ENCODE assay signal across 25 cellular contexts in the genomic region with DNA sequence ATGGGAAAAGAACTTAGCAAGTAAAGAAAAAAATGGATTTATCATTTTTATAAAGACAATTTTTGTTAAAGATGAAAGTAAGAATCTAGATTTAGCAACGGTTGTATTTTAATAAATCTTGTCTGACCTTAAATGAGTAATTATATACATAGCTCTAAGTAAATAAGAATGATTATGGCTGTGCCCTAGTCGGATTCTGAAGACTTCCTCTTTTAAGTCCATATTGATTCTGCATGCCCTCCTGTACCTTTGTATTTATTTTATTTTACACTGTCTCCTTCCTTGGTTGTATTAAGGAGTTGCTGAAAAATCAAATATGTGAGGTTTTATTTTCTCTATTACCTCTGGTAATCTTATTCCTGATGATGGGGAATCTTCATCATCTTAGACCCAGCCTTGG. TPM values are rescaled to one million over a fixed set of nuclear protein-coding genes. Genes with fewer than 3 reads are reported as not detected.
DNase-seq lines count a peak whose midpoint lies in the region; ATAC-seq, FAIRE-seq and TF ChIP-seq lines count a peak whose summit lies in the region.
"Had no signal": no experiment of that assay in that cellular context is flagged by ENCODE, and none has a peak within 500 bp of the region (broad histone marks: within the 10 kb centered on the region; RNA-seq: fewer than 3 reads in every experiment).

No MANE protein-coding gene starts in this region.

- H3K4me3 Mint-ChIP-seq in activated T-cell treated with anti-CD3 and anti-CD28 coated beads, Interleukin-2, amount 50 U/mL, for 72 hours, result no peak overlapping the region
- H3K4me3 Mint-ChIP-seq in GM23338, result no peak overlapping the region
- H3K4me3 Mint-ChIP-seq in activated T-helper 17 cell treated with anti-CD3 and anti-CD28 coated beads, Interleukin-2, amount 50 U/mL, for 72 hours, result no peak overlapping the region
- H3K4me3 Mint-ChIP-seq in neural crest cell, result peak overlapping the region; percentile 53
- H3K4me3 Mint-ChIP-seq: HFFc6 had no signal

- H3K9me2 ChIP-seq in GM23338 (ENCODE audit: insufficient read depth), result no peaks in the 10 kb centered on the region

- no peaks in the 10 kb centered on the region for H3K9me3 Mint-ChIP-seq in activated T-cell treated with anti-CD3 and anti-CD28 coated beads, Interleukin-2, amount 50 U/mL, for 72 hours
- H3K9me3 Mint-ChIP-seq in GM23338 (no peaks in the 10 kb centered on the region), neural crest cell (no peaks in the 10 kb centered on the region)
- no peaks in the 10 kb centered on the region for H3K9me3 Mint-ChIP-seq in activated T-helper 17 cell treated with anti-CD3 and anti-CD28 coated beads, Interleukin-2, amount 50 U/mL, for 72 hours
- H3K9me3 Mint-ChIP-seq: HFFc6 had no signal

- 0 out of 2 replicates have a peak, but pooled peaks cover under 1% of the 10 kb centered on the region for H3F3A ChIP-seq in GM23338 (replicated peaks; ENCODE audit: low read depth)

- DNase-seq in activated T-cell treated with anti-CD3 and anti-CD28 coated beads, Interleukin-2, amount 50 U/mL, for 72 hours, result no peak
- DNase-seq in activated T-cell treated with anti-CD3 and anti-CD28 coated beads for 4 hours (no peak), GM23338 (ENCODE audit: low spot score) (no peak), neural crest cell (ENCODE audit: low read depth, low spot score) (no peak), GM19239 (ENCODE audit: insufficient read length, low spot score) (no peak), T-helper 2 cell (no peak)
- DNase-seq: Caco-2, DMS 273 treated with DMSO at 0.1 percent for 48 hours, DMS79 treated with DMSO at 0.1 percent for 48 hours, H7, HFFc6, KG1, NCI-H1105, NCI-H146, NCI-H2029, NCI-H2227 treated with DMSO at 0.1 percent for 48 hours, NCI-H510A, NCI-H748 treated with DMSO at 0.1 percent for 48 hours had no signal

- H3K27me3 Mint-ChIP-seq in activated T-cell treated with anti-CD3 and anti-CD28 coated beads, Interleukin-2, amount 50 U/mL, for 72 hours (ENCODE audit: low read depth), result no peaks in the 10 kb centered on the region
- H3K27me3 Mint-ChIP-seq in GM23338 (ENCODE audit: insufficient read depth, low read depth, poor library complexity), result peaks cover 1% of the 10 kb centered on the region
- H3K27me3 Mint-ChIP-seq in activated T-helper 17 cell treated with anti-CD3 and anti-CD28 coated beads, Interleukin-2, amount 50 U/mL, for 72 hours, result no peaks in the 10 kb centered on the region
- no peaks in the 10 kb centered on the region for H3K27me3 Mint-ChIP-seq in neural crest cell (ENCODE audit: low read depth)

- H3K4me2 ChIP-seq in GM23338, result no peak overlapping the region

- no peak overlapping the region for H2AFZ ChIP-seq in GM23338

- TF ChIP-seq CTCF in GM23338 (conservative IDR thresholded peaks at IDR 0.05; ENCODE audit: low read depth in 2 of 2) (no peak), neural crest cell (conservative IDR thresholded peaks at IDR 0.05) (no peak)

- peaks cover 88% of the 10 kb centered on the region for H3K79me2 ChIP-seq in GM23338 (replicated peaks; ENCODE audit: insufficient read depth)

- H3K27me3 ChIP-seq in GM23338 (ENCODE audit: insufficient read depth), result no peaks in the 10 kb centered on the region
- H3K27me3 ChIP-seq: SJSA1 had no signal

- H3K4me3 ChIP-seq in GM23338, result no peak overlapping the region
- H3K4me3 ChIP-seq: GM12878, SJSA1 had no signal

- peak overlapping the region; percentile 79 for H3K27ac Mint-ChIP-seq in activated T-cell treated with anti-CD3 and anti-CD28 coated beads, Interleukin-2, amount 50 U/mL, for 72 hours
- no peak overlapping the region for H3K27ac Mint-ChIP-seq in GM23338
- H3K27ac Mint-ChIP-seq in activated T-helper 17 cell treated with anti-CD3 and anti-CD28 coated beads, Interleukin-2, amount 50 U/mL, for 72 hours, result peak overlapping the region; percentile 47
- no peak overlapping the region for H3K27ac Mint-ChIP-seq in neural crest cell (ENCODE audit: unreplicated experiment)
- H3K27ac Mint-ChIP-seq: HFFc6 had no signal

- H3K27ac ChIP-seq in GM23338 (ENCODE audit: low read depth), result 0 out of 2 replicates have a peak overlapping the region, but pooled peaks have one; percentile 6
- H3K27ac ChIP-seq: SJSA1 had no signal

- H3K36me3 Mint-ChIP-seq in activated T-cell treated with anti-CD3 and anti-CD28 coated beads, Interleukin-2, amount 50 U/mL, for 72 hours (ENCODE audit: insufficient read depth in 2 of 2), result peaks cover 8 to 23% of the 10 kb centered on the region in 2 donors
- H3K36me3 Mint-ChIP-seq in GM23338 (ENCODE audit: low read depth), result peaks cover 71% of the 10 kb centered on the region
- H3K36me3 Mint-ChIP-seq in activated T-helper 17 cell treated with anti-CD3 and anti-CD28 coated beads, Interleukin-2, amount 50 U/mL, for 72 hours (ENCODE audit: low read depth), result peaks cover 94% of the 10 kb centered on the region
- H3K36me3 Mint-ChIP-seq in neural crest cell (ENCODE audit: low read depth), result peaks cover 5% of the 10 kb centered on the region

- H4K20me1 ChIP-seq in GM23338 (replicated peaks; ENCODE audit: insufficient read depth), result peaks cover 45% of the 10 kb centered on the region

- no peaks in the 10 kb centered on the region for H3K4me1 ChIP-seq in GM23338 (ENCODE audit: insufficient read depth)
- H3K4me1 ChIP-seq: Caco-2, SJSA1 had no signal

- no peak for FAIRE-seq in GM19239 (lab: Jason Lieb, UNC)
- FAIRE-seq: A204.1, GM12878, RCC 7860 had no signal

- no peak for ATAC-seq in activated T-cell treated with anti-CD3 and anti-CD28 coated beads, Interleukin-2, amount 50 U/mL, for 72 hours (replicated peaks in 1 of 2)
- ATAC-seq in GM23338, result no peak
- ATAC-seq in activated T-helper 17 cell treated with anti-CD3 and anti-CD28 coated beads, Interleukin-2, amount 50 U/mL, for 72 hours (replicated peaks), result no peak
- ATAC-seq in HG02981 (IDR thresholded peaks at IDR 0.05; ENCODE audit: unreplicated experiment), result no peak
- ATAC-seq: GM12878, Right ventricle myocardium inferior had no signal

- H3K36me3 ChIP-seq in GM23338 (ENCODE audit: insufficient read depth), result peaks cover 32% of the 10 kb centered on the region

- H3K4me1 Mint-ChIP-seq in activated T-cell treated with anti-CD3 and anti-CD28 coated beads, Interleukin-2, amount 50 U/mL, for 72 hours (ENCODE audit: low read depth), result peaks cover 32% of the 10 kb centered on the region
- H3K4me1 Mint-ChIP-seq in GM23338, result peaks cover 4% of the 10 kb centered on the region; the same call in 2 of the 3 replicates
- peaks cover 6% of the 10 kb centered on the region for H3K4me1 Mint-ChIP-seq in activated T-helper 17 cell treated with anti-CD3 and anti-CD28 coated beads, Interleukin-2, amount 50 U/mL, for 72 hours
- H3K4me1 Mint-ChIP-seq in neural crest cell, result peaks cover 5% of the 10 kb centered on the region

TF ChIP-seq in GM23338, 12 proteins besides CTCF, POLR2A, EP300 and RAD21:
- TF ChIP-seq STAT1 (IDR thresholded peaks at IDR 0.05; ENCODE audit: unreplicated experiment) (no peak), ZNF114 (CRISPR knock-in tag; IDR thresholded peaks at IDR 0.05) (no peak)

RNA-seq across cellular contexts. Expression of a gene that starts 7.2 kb away (rescaled TPM):
- 10 to 100 TPM; 48.2 to 50.6 TPM for total RNA-seq in activated T-cell treated with anti-CD3 and anti-CD28 coated beads, Interleukin-2, amount 50 U/mL, for 72 hours
- total RNA-seq in GM23338 (2014; rRNA removed; shearing (Covaris generic)), result 31.7 and 36.7 TPM in 2 replicates
- 340 and 341 TPM in 2 replicates for polyA plus RNA-seq in GM23338 (2016; fragmentation: Nextera tagmentation; extraction: Ambion mirVana)
- total RNA-seq in activated T-helper 17 cell treated with anti-CD3 and anti-CD28 coated beads, Interleukin-2, amount 50 U/mL, for 72 hours, result 10 to 100 TPM; 70.8 to 93.0 TPM
- total RNA-seq in neural crest cell, result 75.5 and 78.7 TPM in 2 replicates

Comparison
In these comparisons a context has a peak if more than half of its experiments do, and no peak if none do; other contexts are left out.
1. H3K27ac Mint-ChIP-seq: peak in activated T-cell treated with anti-CD3 and anti-CD28 coated beads, Interleukin-2, amount 50 U/mL, for 72 hours (single experiment) and activated T-helper 17 cell treated with anti-CD3 and anti-CD28 coated beads, Interleukin-2, amount 50 U/mL, for 72 hours (single experiment); none in GM23338 (single experiment) and neural crest cell (single experiment).